ENCODE assay signal across 3 cellular contexts in the genomic region with DNA sequence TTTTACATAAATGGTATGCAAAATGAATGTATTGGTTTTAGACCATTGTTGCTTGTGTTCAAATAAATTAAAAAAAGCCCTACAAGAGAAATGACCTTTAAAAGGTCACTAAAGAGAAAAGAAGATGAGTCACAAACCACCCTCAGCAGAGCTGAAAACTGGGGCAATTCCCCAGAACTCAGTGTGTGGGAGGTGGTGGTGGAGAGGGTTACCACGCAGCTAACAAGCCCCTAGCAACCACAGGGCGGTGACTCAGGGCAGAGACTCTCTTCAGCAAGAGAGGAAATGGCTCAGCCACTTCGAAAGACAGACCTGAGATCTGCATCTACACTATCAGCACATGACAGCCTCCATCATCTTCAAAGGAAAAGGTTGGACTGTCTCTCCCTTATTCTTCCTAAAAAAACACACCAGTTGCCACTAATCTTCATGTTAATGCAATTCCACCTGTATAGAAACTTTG.
A peak's percentile ranks its signal among the peaks of the same experiment; 100 is the strongest.
TF ChIP-seq lines count a peak whose summit lies in the region.

No MANE protein-coding gene starts in this region.

TF ChIP-seq in A549, 52 proteins besides CTCF, POLR2A, EP300 and RAD21:
- TF ChIP-seq, protein P1, sequence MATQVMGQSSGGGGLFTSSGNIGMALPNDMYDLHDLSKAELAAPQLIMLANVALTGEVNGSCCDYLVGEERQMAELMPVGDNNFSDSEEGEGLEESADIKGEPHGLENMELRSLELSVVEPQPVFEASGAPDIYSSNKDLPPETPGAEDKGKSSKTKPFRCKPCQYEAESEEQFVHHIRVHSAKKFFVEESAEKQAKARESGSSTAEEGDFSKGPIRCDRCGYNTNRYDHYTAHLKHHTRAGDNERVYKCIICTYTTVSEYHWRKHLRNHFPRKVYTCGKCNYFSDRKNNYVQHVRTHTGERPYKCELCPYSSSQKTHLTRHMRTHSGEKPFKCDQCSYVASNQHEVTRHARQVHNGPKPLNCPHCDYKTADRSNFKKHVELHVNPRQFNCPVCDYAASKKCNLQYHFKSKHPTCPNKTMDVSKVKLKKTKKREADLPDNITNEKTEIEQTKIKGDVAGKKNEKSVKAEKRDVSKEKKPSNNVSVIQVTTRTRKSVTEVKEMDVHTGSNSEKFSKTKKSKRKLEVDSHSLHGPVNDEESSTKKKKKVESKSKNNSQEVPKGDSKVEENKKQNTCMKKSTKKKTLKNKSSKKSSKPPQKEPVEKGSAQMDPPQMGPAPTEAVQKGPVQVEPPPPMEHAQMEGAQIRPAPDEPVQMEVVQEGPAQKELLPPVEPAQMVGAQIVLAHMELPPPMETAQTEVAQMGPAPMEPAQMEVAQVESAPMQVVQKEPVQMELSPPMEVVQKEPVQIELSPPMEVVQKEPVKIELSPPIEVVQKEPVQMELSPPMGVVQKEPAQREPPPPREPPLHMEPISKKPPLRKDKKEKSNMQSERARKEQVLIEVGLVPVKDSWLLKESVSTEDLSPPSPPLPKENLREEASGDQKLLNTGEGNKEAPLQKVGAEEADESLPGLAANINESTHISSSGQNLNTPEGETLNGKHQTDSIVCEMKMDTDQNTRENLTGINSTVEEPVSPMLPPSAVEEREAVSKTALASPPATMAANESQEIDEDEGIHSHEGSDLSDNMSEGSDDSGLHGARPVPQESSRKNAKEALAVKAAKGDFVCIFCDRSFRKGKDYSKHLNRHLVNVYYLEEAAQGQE (IDR thresholded peaks at IDR 0.05), result no peak
- no peak for TF ChIP-seq PHF8 (IDR thresholded peaks at IDR 0.05; ENCODE audit: borderline replicate concordance, low read depth)
- no peak for TF ChIP-seq SMC3 (IDR thresholded peaks at IDR 0.05)
- TF ChIP-seq HMGXB4 (CRISPR knock-in tag; IDR thresholded peaks at IDR 0.05; ENCODE audit: borderline replicate concordance), result no peak
- 0 out of 2 replicates have a peak, but pooled peaks have one; percentile 23 for TF ChIP-seq ESRRA (IDR thresholded peaks at IDR 0.05; ENCODE audit: borderline replicate concordance, low read length)
- TF ChIP-seq HOXA7 (CRISPR knock-in tag; IDR thresholded peaks at IDR 0.05), result no peak
- TF ChIP-seq CHD4 (IDR thresholded peaks at IDR 0.05; ENCODE audit: borderline replicate concordance), result no peak
- TF ChIP-seq RFX5 (IDR thresholded peaks at IDR 0.05), result peak; percentile 52; the same call in 1 of the 2 replicates

TF ChIP-seq in SK-N-SH, 30 proteins besides CTCF, POLR2A, EP300 and RAD21 (continues in another document):
- TF ChIP-seq RFX5 (IDR thresholded peaks at IDR 0.05; ENCODE audit: low read length) (no peak; the same call in 1 of the 2 replicates), TAF1 (IDR thresholded peaks at IDR 0.05; ENCODE audit: borderline replicate concordance, low read depth, low read length) (no peak; the same call in 1 of the 2 replicates), RCOR1 (IDR thresholded peaks at IDR 0.05; ENCODE audit: low read length) (no peak), TCF12 (IDR thresholded peaks at IDR 0.05) (peak; percentile 45), NFIC (IDR thresholded peaks at IDR 0.05; ENCODE audit: borderline replicate concordance) (no peak), MXI1 (IDR thresholded peaks at IDR 0.05; ENCODE audit: low read depth, low read length) (no peak), EZH2phosphoT487 (IDR thresholded peaks at IDR 0.05; ENCODE audit: borderline replicate concordance, low read depth) (no peak), POLR2AphosphoS5 (IDR thresholded peaks at IDR 0.05; ENCODE audit: low read depth, low read length) (no peak), SMC3 (IDR thresholded peaks at IDR 0.05; ENCODE audit: low read depth, low read length) (no peak), JUND (IDR thresholded peaks at IDR 0.05) (peak; percentile 54; the same call in 1 of the 2 replicates), NRF1 (IDR thresholded peaks at IDR 0.05; ENCODE audit: low read depth, low read length) (no peak), FOXM1 (IDR thresholded peaks at IDR 0.05; ENCODE audit: low read depth) (no peak), SIN3A (IDR thresholded peaks at IDR 0.05; ENCODE audit: borderline replicate concordance, low read depth, low read length) (0 out of 2 replicates have a peak, but pooled peaks have one; percentile 26), RXRA (IDR thresholded peaks at IDR 0.05; ENCODE audit: borderline replicate concordance, low read depth) (peak; percentile 56; the same call in 1 of the 2 replicates), FOSL2 (IDR thresholded peaks at IDR 0.05; ENCODE audit: borderline replicate concordance, low read depth) (peak; percentile 53), MEF2A (IDR thresholded peaks at IDR 0.05; ENCODE audit: borderline replicate concordance, low read depth) (no peak), GABPA (IDR thresholded peaks at IDR 0.05; ENCODE audit: low read depth) (no peak)
- TF ChIP-seq, protein P2, sequence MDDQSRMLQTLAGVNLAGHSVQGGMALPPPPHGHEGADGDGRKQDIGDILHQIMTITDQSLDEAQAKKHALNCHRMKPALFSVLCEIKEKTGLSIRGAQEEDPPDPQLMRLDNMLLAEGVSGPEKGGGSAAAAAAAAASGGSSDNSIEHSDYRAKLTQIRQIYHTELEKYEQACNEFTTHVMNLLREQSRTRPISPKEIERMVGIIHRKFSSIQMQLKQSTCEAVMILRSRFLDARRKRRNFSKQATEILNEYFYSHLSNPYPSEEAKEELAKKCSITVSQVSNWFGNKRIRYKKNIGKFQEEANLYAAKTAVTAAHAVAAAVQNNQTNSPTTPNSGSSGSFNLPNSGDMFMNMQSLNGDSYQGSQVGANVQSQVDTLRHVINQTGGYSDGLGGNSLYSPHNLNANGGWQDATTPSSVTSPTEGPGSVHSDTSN (IDR thresholded peaks at IDR 0.05), result peak; percentile 57; the same call in 1 of the 2 replicates
- TF ChIP-seq, protein P3, sequence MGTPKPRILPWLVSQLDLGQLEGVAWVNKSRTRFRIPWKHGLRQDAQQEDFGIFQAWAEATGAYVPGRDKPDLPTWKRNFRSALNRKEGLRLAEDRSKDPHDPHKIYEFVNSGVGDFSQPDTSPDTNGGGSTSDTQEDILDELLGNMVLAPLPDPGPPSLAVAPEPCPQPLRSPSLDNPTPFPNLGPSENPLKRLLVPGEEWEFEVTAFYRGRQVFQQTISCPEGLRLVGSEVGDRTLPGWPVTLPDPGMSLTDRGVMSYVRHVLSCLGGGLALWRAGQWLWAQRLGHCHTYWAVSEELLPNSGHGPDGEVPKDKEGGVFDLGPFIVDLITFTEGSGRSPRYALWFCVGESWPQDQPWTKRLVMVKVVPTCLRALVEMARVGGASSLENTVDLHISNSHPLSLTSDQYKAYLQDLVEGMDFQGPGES (IDR thresholded peaks at IDR 0.05; ENCODE audit: low read depth, low read length), result no peak
- TF ChIP-seq, protein P1 (IDR thresholded peaks at IDR 0.05; ENCODE audit: low read depth, low read length), result no peak
- TF ChIP-seq, protein P4, sequence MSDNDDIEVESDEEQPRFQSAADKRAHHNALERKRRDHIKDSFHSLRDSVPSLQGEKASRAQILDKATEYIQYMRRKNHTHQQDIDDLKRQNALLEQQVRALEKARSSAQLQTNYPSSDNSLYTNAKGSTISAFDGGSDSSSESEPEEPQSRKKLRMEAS (IDR thresholded peaks at IDR 0.05; ENCODE audit: low read depth), result no peak

TF ChIP-seq in HepG2, 621 proteins besides CTCF, POLR2A, EP300 and RAD21:
- TF ChIP-seq AKAP8 (CRISPR knock-in tag; IDR thresholded peaks at IDR 0.05) (no peak), RFX5 (IDR thresholded peaks at IDR 0.05; ENCODE audit: low read depth, low read length) (peak; percentile 47; the same call in 1 of the 2 replicates), AHR (CRISPR knock-in tag; IDR thresholded peaks at IDR 0.05) (no peak)
